8 cellular contexts compared by ENCODE assay signal in genomic region chr15:98648654-98649537, GRCh38. TPM values are rescaled to one million over a fixed set of nuclear protein-coding genes. Genes with fewer than 3 reads are reported as not detected.
DNase-seq lines count a peak whose midpoint lies in the region; ATAC-seq and TF ChIP-seq lines count a peak whose summit lies in the region.

No MANE protein-coding gene starts in this region.

- H3K27me3 ChIP-seq in A673 (replicated peaks; ENCODE audit: insufficient read depth, low read depth, low read length, poor library complexity): peaks cover 30% of the 10 kb centered on the region
- H3K27me3 ChIP-seq in Peyer's patch: no peaks in the 10 kb centered on the region
- H3K27me3 ChIP-seq in heart right ventricle: peaks cover 0 to 68% (median 30%) of the 10 kb centered on the region in 7 donors

- 0% methylated on average over 74 to 120 of the region's 122 CpGs for WGBS in heart right ventricle, 2 donors

- no peaks in the 10 kb centered on the region for H3K9me3 Mint-ChIP-seq in activated naive CD8-positive, alpha-beta T cell treated with anti-CD3 and anti-CD28 coated beads, Interleukin-2, amount 10 ng/mL, durations not matched to agents 7 days and 5 days

- peak overlapping the region; percentile 90 for H3K27ac Mint-ChIP-seq in activated naive CD8-positive, alpha-beta T cell treated with anti-CD3 and anti-CD28 coated beads, Interleukin-2, amount 10 ng/mL, durations not matched to agents 7 days and 5 days

- CTCF ChIA-PET in A673 (lab: Charles Lee): interaction anchor here (0.9 to 1.0 kb wide), 2 partner anchors 202 to 218 kb away, joined by 4 read pairs; no protein-coding TSS in a partner anchor

- H3K4me1 ChIP-seq in A673 (ENCODE audit: insufficient read depth, low read length, poor library complexity, severe bottlenecking) (peaks cover 22% of the 10 kb centered on the region), Peyer's patch (peaks cover 0 to 13% (median 5%) of the 10 kb centered on the region in 4 donors), heart right ventricle (peaks cover 0 to 49% (median 33%) of the 10 kb centered on the region in 9 donors)

- peaks cover 46% of the 10 kb centered on the region for H3K27me3 Mint-ChIP-seq in activated naive CD8-positive, alpha-beta T cell treated with anti-CD3 and anti-CD28 coated beads, Interleukin-2, amount 10 ng/mL, durations not matched to agents 7 days and 5 days

- H3K9me3 ChIP-seq in A673 (ENCODE audit: low read depth, low read length, poor library complexity, severe bottlenecking) (no peaks in the 10 kb centered on the region), Peyer's patch (no peaks in the 10 kb centered on the region), heart right ventricle (no peaks in the 10 kb centered on the region)

- H3K27ac ChIP-seq in A673 (ENCODE audit: low read depth, low read length, poor library complexity, severe bottlenecking): peak overlapping the region; percentile 88
- H3K27ac ChIP-seq in Peyer's patch: peak overlapping the region; percentile 83 to 92 (median 88)
- H3K27ac ChIP-seq in heart right ventricle: peak overlapping the region; percentile 89 to 95 (median 92)

- DNase-seq in A673 (ENCODE audit: low spot score): peak; percentile 65
- peak in 2 of 3 donors; percentile 68 to 77 for DNase-seq in Peyer's patch
- DNase-seq in activated naive CD8-positive, alpha-beta T cell treated with anti-CD3 and anti-CD28 coated beads, Interleukin-2, amount 10 ng/mL, durations not matched to agents 7 days and 5 days: peak; percentile 71
- DNase-seq in heart right ventricle: peak; percentile 51 to 63
- peak in 7 of 10 donors; percentile 31 to 90 (median 61) for DNase-seq in posterior cingulate gyrus
- no peak for DNase-seq in foreskin melanocyte

- peak overlapping the region; percentile 87 for H3K4me3 Mint-ChIP-seq in activated naive CD8-positive, alpha-beta T cell treated with anti-CD3 and anti-CD28 coated beads, Interleukin-2, amount 10 ng/mL, durations not matched to agents 7 days and 5 days

- intact Hi-C loops in A673 (cut with micrococcal nuclease; ENCODE audit: unreplicated experiment) (loop anchor here (1.0 to 5.0 kb wide), 4 partner anchors 130 to 218 kb away; no protein-coding TSS in a partner anchor), heart right ventricle (cut with DNase I) (loop anchor here (1.0 to 10.0 kb wide), 11 partner anchors 104 to 428 kb away; no protein-coding TSS in a partner anchor), posterior cingulate gyrus (cut with DNase I) (loop anchor here (2.0 to 5.0 kb wide), 2 partner anchors 152 to 218 kb away; no protein-coding TSS in a partner anchor)

- no peak for TF ChIP-seq POLR2A in Peyer's patch (IDR thresholded peaks at IDR 0.05)

- POLR2A ChIA-PET in A673 (lab: Charles Lee; ENCODE audit: low non-redundant PET): no interaction called here
- POLR2A ChIA-PET in activated naive CD8-positive, alpha-beta T cell treated with anti-CD3 and anti-CD28 coated beads, Interleukin-2, amount 10 ng/mL, durations not matched to agents 7 days and 5 days (lab: Charles Lee): interaction anchor here (0.6 to 0.9 kb wide), 2 partner anchors 49 to 239 kb away, joined by 4 to 8 read pairs; no protein-coding TSS in a partner anchor

- BruUV-seq in A673 (replicated peaks; lab: Mats Ljungman, UMichigan): no TSS peak

- peaks cover 26% of the 10 kb centered on the region for H3K4me1 Mint-ChIP-seq in activated naive CD8-positive, alpha-beta T cell treated with anti-CD3 and anti-CD28 coated beads, Interleukin-2, amount 10 ng/mL, durations not matched to agents 7 days and 5 days

- H3K4me3 ChIP-seq in A673 (ENCODE audit: low read depth, low read length, poor library complexity, severe bottlenecking): peak overlapping the region; percentile 85
- peak overlapping the region; percentile 63 to 87 (median 71) for H3K4me3 ChIP-seq in Peyer's patch
- H3K4me3 ChIP-seq in heart right ventricle: peak overlapping the region; percentile 81 to 93 (median 89)

- no peaks in the 10 kb centered on the region for H3K36me3 Mint-ChIP-seq in activated naive CD8-positive, alpha-beta T cell treated with anti-CD3 and anti-CD28 coated beads, Interleukin-2, amount 10 ng/mL, durations not matched to agents 7 days and 5 days

- H3K36me3 ChIP-seq in A673 (ENCODE audit: insufficient read depth, low read length, poor library complexity, severe bottlenecking): no peaks in the 10 kb centered on the region
- no peaks in the 10 kb centered on the region for H3K36me3 ChIP-seq in Peyer's patch
- no peaks in the 10 kb centered on the region for H3K36me3 ChIP-seq in heart right ventricle

- TF ChIP-seq CTCF in A673 (conservative IDR thresholded peaks at IDR 0.05; ENCODE audit: low read depth, low read length): no peak
- TF ChIP-seq CTCF in Peyer's patch (IDR thresholded peaks at IDR 0.05): peak in 2 of 6 experiments; percentile 8 to 14
- TF ChIP-seq CTCF in heart right ventricle (IDR thresholded peaks at IDR 0.05): peak in 3 of 9 donors; percentile 41 to 45 (median 41)

- ATAC-seq in GM18517 (IDR thresholded peaks at IDR 0.05; ENCODE audit: unreplicated experiment) (peak; percentile 33), HG03025 (IDR thresholded peaks at IDR 0.05; ENCODE audit: low FRiP score, unreplicated experiment) (peak; percentile 23), heart right ventricle (peak in 5 of 8 donors; percentile 0 to 6 (median 1))
- ATAC-seq in activated naive CD8-positive, alpha-beta T cell treated with anti-CD3 and anti-CD28 coated beads, Interleukin-2, amount 10 ng/mL, durations not matched to agents 7 days and 5 days (ENCODE audit: low read depth): peak; percentile 11

RNA-seq across cellular contexts. Expression of gene IGF1R, which starts 0.6 kb away (rescaled TPM):
- total RNA-seq in A673 (2021) (34.9 and 41.2 TPM in 2 replicates), Peyer's patch (100 to 1,000 TPM in 2 of 4 donors, 10 to 100 TPM in 2; 29.6 to 176 (median 88.1) TPM), heart right ventricle (10 to 100 TPM; 32.3 to 88.2 (median 50.0) TPM)
- 10 to 100 TPM; 21.5 to 23.4 TPM for total RNA-seq in activated naive CD8-positive, alpha-beta T cell treated with anti-CD3 and anti-CD28 coated beads, Interleukin-2, amount 10 ng/mL, durations not matched to agents 7 days and 5 days
- polyA plus RNA-seq in heart right ventricle: 1 to 10 TPM; 3.4 to 8.4 TPM
